Comparison of ENCODE assay signal across 22 cellular contexts in genomic region chr2:12821656-12822055, GRCh38.
DNase-seq lines count a peak whose midpoint lies in the region; ATAC-seq and FAIRE-seq lines count a peak whose summit lies in the region.
"Had no signal": no experiment of that assay in that cellular context is flagged by ENCODE, and none has a peak within 500 bp of the region (broad histone marks: within the 10 kb centered on the region; RNA-seq: fewer than 3 reads in every experiment).

No MANE protein-coding gene starts in this region.

- ATAC-seq in activated T-cell treated with anti-CD3 and anti-CD28 coated beads, Interleukin-2, amount 50 U/mL, for 72 hours (replicated peaks in 1 of 2) = peak; percentile 83 to 84
- ATAC-seq in stimulated activated naive CD8-positive, alpha-beta T cell treated with anti-CD3 and anti-CD28 coated beads, Interleukin-15, Interleukin-2, amounts not matched to agents 100 U/mL and 50 U/mL, for 24 hours = peak; percentile 53
- no peak for ATAC-seq in stimulated activated naive CD8-positive, alpha-beta T cell treated with anti-CD3 and anti-CD28 coated beads, Interleukin-15, amount 100 ng/mL, for 72 hours
- ATAC-seq in activated T-helper 17 cell treated with anti-CD3 and anti-CD28 coated beads, Interleukin-2, amount 50 U/mL, for 72 hours (replicated peaks) = peak; percentile 79
- peak; percentile 93 for ATAC-seq in stimulated activated effector memory CD8-positive, alpha-beta T cell treated with anti-CD3 and anti-CD28 coated beads, Interleukin-12 subunit alpha, Interleukin-12 subunit beta, amount 100 ng/mL, for 72 hours
- no peak for ATAC-seq in GM19328 (IDR thresholded peaks at IDR 0.05; ENCODE audit: unreplicated experiment)
- ATAC-seq: HCT116 had no signal

- peaks cover 0 to 3% of the 10 kb centered on the region in 2 donors for H3K9me3 Mint-ChIP-seq in activated T-cell treated with anti-CD3 and anti-CD28 coated beads, Interleukin-2, amount 50 U/mL, for 72 hours
- no peaks in the 10 kb centered on the region for H3K9me3 Mint-ChIP-seq in activated T-cell treated with anti-CD3 and anti-CD28 coated beads, Interleukin-2, amount 50 U/mL, for 24 hours
- no peaks in the 10 kb centered on the region for H3K9me3 Mint-ChIP-seq in stimulated activated naive CD8-positive, alpha-beta T cell treated with anti-CD3 and anti-CD28 coated beads, Interleukin-15, amount 100 ng/mL, for 72 hours
- H3K9me3 Mint-ChIP-seq in activated T-helper 17 cell treated with anti-CD3 and anti-CD28 coated beads, Interleukin-2, amount 50 U/mL, for 72 hours = no peaks in the 10 kb centered on the region
- H3K9me3 Mint-ChIP-seq in stimulated activated effector memory CD8-positive, alpha-beta T cell treated with anti-CD3 and anti-CD28 coated beads, Interleukin-12 subunit alpha, Interleukin-12 subunit beta, amount 100 ng/mL, for 72 hours = no peaks in the 10 kb centered on the region

- H3K4me1 ChIP-seq in small intestine (ENCODE audit: control insufficient read depth in 2 of 2, insufficient read depth in 1 of 2, low read depth in 1 of 2, low read length in 1 of 2) = no peaks in the 10 kb centered on the region

- H3K4me1 Mint-ChIP-seq in activated T-cell treated with anti-CD3 and anti-CD28 coated beads, Interleukin-2, amount 50 U/mL, for 72 hours (ENCODE audit: low read depth) = peaks cover 46% of the 10 kb centered on the region
- H3K4me1 Mint-ChIP-seq in activated T-cell treated with anti-CD3 and anti-CD28 coated beads, Interleukin-2, amount 50 U/mL, for 24 hours (ENCODE audit: low read depth) = peaks cover 49% of the 10 kb centered on the region
- H3K4me1 Mint-ChIP-seq in stimulated activated naive CD8-positive, alpha-beta T cell treated with anti-CD3 and anti-CD28 coated beads, Interleukin-15, amount 100 ng/mL, for 72 hours = peaks cover 23% of the 10 kb centered on the region
- peaks cover 40% of the 10 kb centered on the region for H3K4me1 Mint-ChIP-seq in activated T-helper 17 cell treated with anti-CD3 and anti-CD28 coated beads, Interleukin-2, amount 50 U/mL, for 72 hours
- peaks cover 31% of the 10 kb centered on the region for H3K4me1 Mint-ChIP-seq in stimulated activated effector memory CD8-positive, alpha-beta T cell treated with anti-CD3 and anti-CD28 coated beads, Interleukin-12 subunit alpha, Interleukin-12 subunit beta, amount 100 ng/mL, for 72 hours

- no peaks in the 10 kb centered on the region for H3K27me3 ChIP-seq in small intestine (ENCODE audit: control insufficient read depth in 2 of 2, insufficient read depth in 2 of 2, low read length in 2 of 2)

- no peak overlapping the region for H3K27ac ChIP-seq in small intestine (ENCODE audit: low read depth in 1 of 2, low read length in 1 of 2)

- H3K4me3 ChIP-seq in small intestine (ENCODE audit: low read depth in 1 of 2, low read length in 2 of 2) = no peak overlapping the region

- FAIRE-seq in small intestine (lab: Jason Lieb, UNC) = no peak
- FAIRE-seq: GM12892, GM18507 had no signal

- peaks cover 17% of the 10 kb centered on the region for H3K27me3 Mint-ChIP-seq in activated T-cell treated with anti-CD3 and anti-CD28 coated beads, Interleukin-2, amount 50 U/mL, for 72 hours (ENCODE audit: low read depth)
- no peaks in the 10 kb centered on the region for H3K27me3 Mint-ChIP-seq in activated T-cell treated with anti-CD3 and anti-CD28 coated beads, Interleukin-2, amount 50 U/mL, for 24 hours
- H3K27me3 Mint-ChIP-seq in stimulated activated naive CD8-positive, alpha-beta T cell treated with anti-CD3 and anti-CD28 coated beads, Interleukin-15, amount 100 ng/mL, for 72 hours = peaks cover 38% of the 10 kb centered on the region
- no peaks in the 10 kb centered on the region for H3K27me3 Mint-ChIP-seq in activated T-helper 17 cell treated with anti-CD3 and anti-CD28 coated beads, Interleukin-2, amount 50 U/mL, for 72 hours

- H3K4me3 Mint-ChIP-seq in activated T-cell treated with anti-CD3 and anti-CD28 coated beads, Interleukin-2, amount 50 U/mL, for 72 hours = no peak overlapping the region
- H3K4me3 Mint-ChIP-seq in activated T-cell treated with anti-CD3 and anti-CD28 coated beads, Interleukin-2, amount 50 U/mL, for 24 hours = no peak overlapping the region
- no peak overlapping the region for H3K4me3 Mint-ChIP-seq in stimulated activated naive CD8-positive, alpha-beta T cell treated with anti-CD3 and anti-CD28 coated beads, Interleukin-15, amount 100 ng/mL, for 72 hours
- no peak overlapping the region for H3K4me3 Mint-ChIP-seq in activated T-helper 17 cell treated with anti-CD3 and anti-CD28 coated beads, Interleukin-2, amount 50 U/mL, for 72 hours
- no peak overlapping the region for H3K4me3 Mint-ChIP-seq in stimulated activated effector memory CD8-positive, alpha-beta T cell treated with anti-CD3 and anti-CD28 coated beads, Interleukin-12 subunit alpha, Interleukin-12 subunit beta, amount 100 ng/mL, for 72 hours
- H3K4me3 Mint-ChIP-seq: CD8-positive, alpha-beta memory T cell had no signal

- no peaks in the 10 kb centered on the region for H3K9me3 ChIP-seq in small intestine (ENCODE audit: control insufficient read depth, low read depth)

- peak; percentile 13 to 25 for DNase-seq in activated T-cell treated with anti-CD3 and anti-CD28 coated beads, Interleukin-2, amount 50 U/mL, for 72 hours
- no peak for DNase-seq in activated T-cell treated with anti-CD3 and anti-CD28 coated beads, Interleukin-2, amount 50 U/mL, for 24 hours
- no peak for DNase-seq in stimulated activated naive CD8-positive, alpha-beta T cell treated with anti-CD3 and anti-CD28 coated beads, Interleukin-15, Interleukin-2, amounts not matched to agents 100 U/mL and 50 U/mL, for 24 hours
- DNase-seq in stimulated activated naive CD8-positive, alpha-beta T cell treated with anti-CD3 and anti-CD28 coated beads, Interleukin-15, amount 100 ng/mL, for 72 hours = no peak
- no peak for DNase-seq in stimulated activated effector memory CD8-positive, alpha-beta T cell treated with anti-CD3 and anti-CD28 coated beads, Interleukin-12 subunit alpha, Interleukin-12 subunit beta, amount 100 ng/mL, for 72 hours (ENCODE audit: low spot score in 2 of 2)
- DNase-seq in small intestine = no peak
- DNase-seq: ACHN; C1 segment of cervical spinal cord; CD8-positive, alpha-beta memory T cell; GOT3; KG1; MV-4-11; NCI-H1694 treated with DMSO at 0.1 percent for 48 hours; NCI-H510A; NCI-H748 treated with DMSO at 0.1 percent for 48 hours; NK-92 treated with Interleukin-12 subunit alpha and Interleukin-12 subunit beta, amount 100 ng/mL, for 24 hours; Right ventricle myocardium superior had no signal

- no peak overlapping the region for H3K27ac Mint-ChIP-seq in activated T-cell treated with anti-CD3 and anti-CD28 coated beads, Interleukin-2, amount 50 U/mL, for 72 hours
- no peak overlapping the region for H3K27ac Mint-ChIP-seq in activated T-cell treated with anti-CD3 and anti-CD28 coated beads, Interleukin-2, amount 50 U/mL, for 24 hours
- H3K27ac Mint-ChIP-seq in stimulated activated naive CD8-positive, alpha-beta T cell treated with anti-CD3 and anti-CD28 coated beads, Interleukin-15, amount 100 ng/mL, for 72 hours = no peak overlapping the region
- no peak overlapping the region for H3K27ac Mint-ChIP-seq in activated T-helper 17 cell treated with anti-CD3 and anti-CD28 coated beads, Interleukin-2, amount 50 U/mL, for 72 hours
- no peak overlapping the region for H3K27ac Mint-ChIP-seq in stimulated activated effector memory CD8-positive, alpha-beta T cell treated with anti-CD3 and anti-CD28 coated beads, Interleukin-12 subunit alpha, Interleukin-12 subunit beta, amount 100 ng/mL, for 72 hours

- H3K36me3 Mint-ChIP-seq in activated T-cell treated with anti-CD3 and anti-CD28 coated beads, Interleukin-2, amount 50 U/mL, for 72 hours (ENCODE audit: insufficient read depth in 2 of 2) = no peaks in the 10 kb centered on the region
- no peaks in the 10 kb centered on the region for H3K36me3 Mint-ChIP-seq in activated T-cell treated with anti-CD3 and anti-CD28 coated beads, Interleukin-2, amount 50 U/mL, for 24 hours (ENCODE audit: low read depth)
- H3K36me3 Mint-ChIP-seq in activated T-helper 17 cell treated with anti-CD3 and anti-CD28 coated beads, Interleukin-2, amount 50 U/mL, for 72 hours (ENCODE audit: low read depth) = no peaks in the 10 kb centered on the region
- no peaks in the 10 kb centered on the region for H3K36me3 Mint-ChIP-seq in stimulated activated effector memory CD8-positive, alpha-beta T cell treated with anti-CD3 and anti-CD28 coated beads, Interleukin-12 subunit alpha, Interleukin-12 subunit beta, amount 100 ng/mL, for 72 hours
- H3K36me3 Mint-ChIP-seq: CD8-positive, alpha-beta memory T cell had no signal

- WGBS in small intestine, 3 donors = 75 to 86% (median 80%) methylated on average over 1 of the region's 1 CpG

- no peaks in the 10 kb centered on the region for H3K36me3 ChIP-seq in small intestine (ENCODE audit: control insufficient read depth in 2 of 2, insufficient read depth in 2 of 2, low read length in 2 of 2)

Comparison
In these comparisons a context has a peak if more than half of its experiments do, and no peak if none do; other contexts are left out.
1. ATAC-seq: peak in activated T-cell treated with anti-CD3 and anti-CD28 coated beads, Interleukin-2, amount 50 U/mL, for 72 hours (2 of 2), stimulated activated naive CD8-positive, alpha-beta T cell treated with anti-CD3 and anti-CD28 coated beads, Interleukin-15, Interleukin-2, amounts not matched to agents 100 U/mL and 50 U/mL, for 24 hours (single experiment), activated T-helper 17 cell treated with anti-CD3 and anti-CD28 coated beads, Interleukin-2, amount 50 U/mL, for 72 hours (single experiment) and stimulated activated effector memory CD8-positive, alpha-beta T cell treated with anti-CD3 and anti-CD28 coated beads, Interleukin-12 subunit alpha, Interleukin-12 subunit beta, amount 100 ng/mL, for 72 hours (single experiment); none in stimulated activated naive CD8-positive, alpha-beta T cell treated with anti-CD3 and anti-CD28 coated beads, Interleukin-15, amount 100 ng/mL, for 72 hours (single experiment) and GM19328 (single experiment).
2. DNase-seq: peak in activated T-cell treated with anti-CD3 and anti-CD28 coated beads, Interleukin-2, amount 50 U/mL, for 72 hours (2 of 2); none in activated T-cell treated with anti-CD3 and anti-CD28 coated beads, Interleukin-2, amount 50 U/mL, for 24 hours (single experiment), stimulated activated naive CD8-positive, alpha-beta T cell treated with anti-CD3 and anti-CD28 coated beads, Interleukin-15, Interleukin-2, amounts not matched to agents 100 U/mL and 50 U/mL, for 24 hours (single experiment), stimulated activated naive CD8-positive, alpha-beta T cell treated with anti-CD3 and anti-CD28 coated beads, Interleukin-15, amount 100 ng/mL, for 72 hours (0 of 2), stimulated activated effector memory CD8-positive, alpha-beta T cell treated with anti-CD3 and anti-CD28 coated beads, Interleukin-12 subunit alpha, Interleukin-12 subunit beta, amount 100 ng/mL, for 72 hours (0 of 2) and small intestine (single experiment).